ENCODE assay signal across 1 cellular context in genomic region chr12:123232807-123233504, GRCh38.
TF ChIP-seq lines count a peak whose summit lies in the region.

Gene MPHOSPH9, minus strand, starts transcription at chr12:123233141. Its CDS starts 2,777 bp downstream, at chr12:123230364.
Gene MTRFR, plus strand, starts transcription at chr12:123233436. Its CDS starts 20,239 bp downstream, at chr12:123253675.

TF ChIP-seq in HepG2, 621 proteins besides CTCF, POLR2A, EP300 and RAD21 (continued from another document and continues in another):
- no peak; the same call in 1 of the 2 replicates for TF ChIP-seq SIX4 (CRISPR knock-in tag; IDR thresholded peaks at IDR 0.05)
- TF ChIP-seq ZIK1 (CRISPR knock-in tag; IDR thresholded peaks at IDR 0.05; ENCODE audit: borderline replicate concordance, low read depth): peak; percentile 60; the same call in 1 of the 2 replicates
- no peak for TF ChIP-seq NCOA5 (CRISPR knock-in tag; IDR thresholded peaks at IDR 0.05)
- TF ChIP-seq HBP1 (CRISPR knock-in tag; IDR thresholded peaks at IDR 0.05; ENCODE audit: low read depth): peak; percentile 41; the same call in 1 of the 2 replicates
- peak; percentile 24; the same call in 1 of the 2 replicates for TF ChIP-seq ZBED4 (CRISPR knock-in tag; IDR thresholded peaks at IDR 0.05; ENCODE audit: borderline replicate concordance)
- TF ChIP-seq RFX5 (IDR thresholded peaks at IDR 0.05; ENCODE audit: low read depth, low read length): peak; percentile 43; the same call in 1 of the 2 replicates
- peak; percentile 95; the same call in 1 of the 2 replicates for TF ChIP-seq IRF9 (CRISPR knock-in tag; IDR thresholded peaks at IDR 0.05; ENCODE audit: borderline replicate concordance)
- peak; percentile 90; the same call in 1 of the 2 replicates for TF ChIP-seq ZSCAN20 (CRISPR knock-in tag; IDR thresholded peaks at IDR 0.05; ENCODE audit: borderline replicate concordance)
- peak; percentile 82 for TF ChIP-seq FOXK2 (IDR thresholded peaks at IDR 0.05)
- peak; percentile 54; the same call in 1 of the 2 replicates for TF ChIP-seq ZFP36L1 (CRISPR knock-in tag; IDR thresholded peaks at IDR 0.05)
- TF ChIP-seq CAMTA2 (CRISPR knock-in tag; IDR thresholded peaks at IDR 0.05; ENCODE audit: borderline replicate concordance): no peak
- TF ChIP-seq TEAD2 (CRISPR knock-in tag; IDR thresholded peaks at IDR 0.05): no peak
- peak; percentile 75 for TF ChIP-seq BRD4 (CRISPR knock-in tag; IDR thresholded peaks at IDR 0.05)
- no peak for TF ChIP-seq ARID2 (CRISPR knock-in tag; IDR thresholded peaks at IDR 0.05; ENCODE audit: borderline replicate concordance)
- TF ChIP-seq ZFP36 (IDR thresholded peaks at IDR 0.05; ENCODE audit: borderline replicate concordance, low read depth, low read length, partially characterized antibody): no peak
- no peak for TF ChIP-seq IKZF1 (IDR thresholded peaks at IDR 0.05)
- peak; percentile 94 for TF ChIP-seq ZFY (CRISPR knock-in tag; IDR thresholded peaks at IDR 0.05)
- no peak for TF ChIP-seq TRIM22 (IDR thresholded peaks at IDR 0.05)
- TF ChIP-seq ASH2L (IDR thresholded peaks at IDR 0.05; ENCODE audit: insufficient read length, low read depth, low read length): peak; percentile 81
- no peak for TF ChIP-seq FUBP1 (CRISPR knock-in tag; IDR thresholded peaks at IDR 0.05; ENCODE audit: borderline replicate concordance)
- TF ChIP-seq GABPB1 (CRISPR knock-in tag; IDR thresholded peaks at IDR 0.05): peak; percentile 79
- peak; percentile 79; the same call in 1 of the 2 replicates for TF ChIP-seq ZNF441 (CRISPR knock-in tag; IDR thresholded peaks at IDR 0.05; ENCODE audit: borderline replicate concordance)
- TF ChIP-seq ZNF124 (CRISPR knock-in tag; IDR thresholded peaks at IDR 0.05): peak; percentile 51; the same call in 1 of the 2 replicates
- TF ChIP-seq REXO4 (CRISPR knock-in tag; IDR thresholded peaks at IDR 0.05; ENCODE audit: borderline replicate concordance): no peak
- TF ChIP-seq ZNF282 (IDR thresholded peaks at IDR 0.05; ENCODE audit: partially characterized antibody): no peak
- TF ChIP-seq TRIM24 (CRISPR knock-in tag; IDR thresholded peaks at IDR 0.05): no peak
- no peak; the same call in 1 of the 2 replicates for TF ChIP-seq ZNF891 (CRISPR knock-in tag; IDR thresholded peaks at IDR 0.05)
- TF ChIP-seq TAF15 (IDR thresholded peaks at IDR 0.05; ENCODE audit: low read depth, low read length, poor library complexity, severe bottlenecking): peak; percentile 75
- TF ChIP-seq ZNF547 (CRISPR knock-in tag; IDR thresholded peaks at IDR 0.05): peak; percentile 81
- TF ChIP-seq ZNF652 (CRISPR knock-in tag; IDR thresholded peaks at IDR 0.05; ENCODE audit: borderline replicate concordance, low read depth): no peak; the same call in 1 of the 2 replicates
- TF ChIP-seq ZUFSP (CRISPR knock-in tag; IDR thresholded peaks at IDR 0.05; ENCODE audit: borderline replicate concordance): no peak
- peak; percentile 44; the same call in 1 of the 2 replicates for TF ChIP-seq ZNF280B (CRISPR knock-in tag; IDR thresholded peaks at IDR 0.05; ENCODE audit: borderline replicate concordance)
- peak; percentile 92 for TF ChIP-seq ZNF362 (CRISPR knock-in tag; IDR thresholded peaks at IDR 0.05; ENCODE audit: borderline replicate concordance)
- 0 out of 2 replicates have a peak, but pooled peaks have one; percentile 60 for TF ChIP-seq ZNF136 (CRISPR knock-in tag; IDR thresholded peaks at IDR 0.05; ENCODE audit: low read depth)
- TF ChIP-seq ZMYM2 (CRISPR knock-in tag; IDR thresholded peaks at IDR 0.05): no peak
- peak; percentile 84; the same call in 1 of the 2 replicates for TF ChIP-seq KMT2B (CRISPR knock-in tag; IDR thresholded peaks at IDR 0.05)
- peak; percentile 98 for TF ChIP-seq YEATS4 (CRISPR knock-in tag; IDR thresholded peaks at IDR 0.05; ENCODE audit: borderline replicate concordance)
- no peak for TF ChIP-seq MZF1 (CRISPR knock-in tag; IDR thresholded peaks at IDR 0.05; ENCODE audit: borderline replicate concordance)
- peak; percentile 76 for TF ChIP-seq HDAC2 (CRISPR knock-in tag; IDR thresholded peaks at IDR 0.05)
- TF ChIP-seq XRCC5 (optimal IDR thresholded peaks at IDR 0.05; ENCODE audit: low read length): no peak
- peak; percentile 84 for TF ChIP-seq NFAT5 (CRISPR knock-in tag; IDR thresholded peaks at IDR 0.05)
- TF ChIP-seq JUN (CRISPR knock-in tag; IDR thresholded peaks at IDR 0.05): 0 out of 2 replicates have a peak, but pooled peaks have one; percentile 23
- peak; percentile 95 for TF ChIP-seq ZNF225 (CRISPR knock-in tag; IDR thresholded peaks at IDR 0.05)
